Comparison of ENCODE assay signal across 8 cellular contexts in genomic region chr6:158002951-158003853, GRCh38. TPM values are rescaled to one million over a fixed set of nuclear protein-coding genes. Genes with fewer than 3 reads are reported as not detected.
DNase-seq lines count a peak whose midpoint lies in the region; ATAC-seq and TF ChIP-seq lines count a peak whose summit lies in the region.

No MANE protein-coding gene starts in this region.

- H3K9me3 ChIP-seq in lower lobe of right lung, result no peaks in the 10 kb centered on the region

- peaks cover 30% of the 10 kb centered on the region for H3K4me1 ChIP-seq in lower lobe of right lung

- no peak for TF ChIP-seq CTCF in lower lobe of right lung (IDR thresholded peaks at IDR 0.05)

- no peaks in the 10 kb centered on the region for H3K27me3 ChIP-seq in lower lobe of right lung (ENCODE audit: low read depth)

- no peaks in the 10 kb centered on the region for H3K36me3 ChIP-seq in lower lobe of right lung

- CTCF ChIA-PET in HEK293T (lab: Yijun Ruan, JAX), result interaction anchor here (0.7 to 1.1 kb wide), 2 partner anchors 23 to 247 kb away, joined by 3 read pairs; no protein-coding TSS in a partner anchor

- peak; percentile 76 for DNase-seq in AG08396 (ENCODE audit: low spot score)
- DNase-seq in KBM-7, result peak; percentile 51
- peak in 13 of 61 donors; percentile 22 to 79 (median 45) for DNase-seq in caudate nucleus (lab: John Stamatoyannopoulos, UW)
- peak; percentile 30 for DNase-seq in lower lobe of right lung
- DNase-seq in substantia nigra (lab: John Stamatoyannopoulos, UW), result peak in 6 of 49 donors; percentile 25 to 60 (median 52)
- no peak for DNase-seq in NCI-H69 (lab: John Stamatoyannopoulos, UW)
- no peak for DNase-seq in HEK293T (ENCODE audit: extremely low spot score)
- no peak for DNase-seq in NCI-H2196 treated with DMSO at 0.1 percent for 48 hours (lab: John Stamatoyannopoulos, UW; ENCODE audit: unreplicated experiment)

- POLR2A ChIA-PET in HEK293T (lab: Yijun Ruan, JAX), result no interaction called here

- intact Hi-C loops in lower lobe of right lung (cut with DNase I), result no loop called here

- H3K27ac ChIP-seq in caudate nucleus (ENCODE audit: low read depth, low read length) (peak overlapping the region; percentile 91), lower lobe of right lung (peak overlapping the region; percentile 74), substantia nigra (ENCODE audit: low read depth, low read length, poor library complexity, severe bottlenecking) (peak overlapping the region; percentile 87)

- H3K4me3 ChIP-seq in lower lobe of right lung, result no peak overlapping the region

- in situ Hi-C loops in KBM-7 (cut with MboI; ENCODE audit: low pct_unique_long_range_greater_than_20kb, low sequenced_read_pairs), result no loop called here

- peak; percentile 57 to 58 for ATAC-seq in lower lobe of right lung

TF ChIP-seq in HEK293T, 16 proteins besides CTCF, POLR2A, EP300 and RAD21:
- TF ChIP-seq FOXK2 (IDR thresholded peaks at IDR 0.05), result no peak
- TF ChIP-seq FOXA1 (IDR thresholded peaks at IDR 0.05), result no peak
- no peak for TF ChIP-seq L3MBTL2 (conservative IDR thresholded peaks at IDR 0.05)
- TF ChIP-seq HDGF (IDR thresholded peaks at IDR 0.05; ENCODE audit: borderline replicate concordance), result no peak
- no peak for TF ChIP-seq LEF1 (IDR thresholded peaks at IDR 0.05; ENCODE audit: borderline replicate concordance)
- TF ChIP-seq ZNF384 (IDR thresholded peaks at IDR 0.05), result no peak

RNA-seq across cellular contexts. Expression of gene SYNJ2, which starts 21.5 kb away (rescaled TPM):
- total RNA-seq in lower lobe of right lung, result 4.5 TPM

Comparison
In these comparisons a context has a peak if more than half of its experiments do, and no peak if none do; other contexts are left out.
1. DNase-seq: peak in AG08396 (single experiment), KBM-7 (single experiment) and lower lobe of right lung (single experiment); none in NCI-H69 (single experiment), HEK293T (single experiment) and NCI-H2196 treated with DMSO at 0.1 percent for 48 hours (single experiment).
2. Peak in every context shown above with its lines, with median percentiles within 50 percentile points of each other: H3K27ac ChIP-seq.